Comparison of ENCODE assay signal across 6 cellular contexts in the genomic region with DNA sequence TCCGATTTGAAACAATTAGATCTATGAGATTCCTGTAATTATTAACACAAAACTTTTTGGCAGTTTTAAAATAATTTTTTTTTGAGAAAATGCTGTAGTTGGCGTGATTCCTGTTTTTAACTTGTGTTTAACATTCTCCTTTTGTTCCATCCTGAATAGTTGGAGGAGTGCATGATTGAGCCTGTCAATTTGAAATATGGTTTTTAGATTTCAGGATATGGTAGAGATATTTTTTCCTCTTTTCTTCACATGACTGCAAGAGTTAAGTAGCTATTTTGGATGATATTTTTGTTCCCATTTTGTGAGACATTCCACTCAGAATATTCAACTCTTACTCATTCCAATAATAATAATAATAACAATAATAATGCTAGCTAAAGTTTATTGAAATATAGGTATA.
"Had no signal": no experiment of that assay in that cellular context is flagged by ENCODE, and none has a peak within 500 bp of the region (broad histone marks: within the 10 kb centered on the region; RNA-seq: fewer than 3 reads in every experiment).

No MANE protein-coding gene starts in this region.

- H3K9me3 Mint-ChIP-seq: H9 had no signal

- FAIRE-seq: H1, H54, HTR-8/SVneo had no signal

- H3K4me2 ChIP-seq: GM23338 had no signal

- H3K4me3 Mint-ChIP-seq: GM23338, H9 had no signal

- H2AFZ ChIP-seq: GM23338 had no signal

- ATAC-seq: GM23338 had no signal

- H3K27ac Mint-ChIP-seq: GM23338, H9 had no signal

- H3K4me3 ChIP-seq: GM23338 had no signal

- DNase-seq: H9, KBM-7 had no signal
